In the genomic region with DNA sequence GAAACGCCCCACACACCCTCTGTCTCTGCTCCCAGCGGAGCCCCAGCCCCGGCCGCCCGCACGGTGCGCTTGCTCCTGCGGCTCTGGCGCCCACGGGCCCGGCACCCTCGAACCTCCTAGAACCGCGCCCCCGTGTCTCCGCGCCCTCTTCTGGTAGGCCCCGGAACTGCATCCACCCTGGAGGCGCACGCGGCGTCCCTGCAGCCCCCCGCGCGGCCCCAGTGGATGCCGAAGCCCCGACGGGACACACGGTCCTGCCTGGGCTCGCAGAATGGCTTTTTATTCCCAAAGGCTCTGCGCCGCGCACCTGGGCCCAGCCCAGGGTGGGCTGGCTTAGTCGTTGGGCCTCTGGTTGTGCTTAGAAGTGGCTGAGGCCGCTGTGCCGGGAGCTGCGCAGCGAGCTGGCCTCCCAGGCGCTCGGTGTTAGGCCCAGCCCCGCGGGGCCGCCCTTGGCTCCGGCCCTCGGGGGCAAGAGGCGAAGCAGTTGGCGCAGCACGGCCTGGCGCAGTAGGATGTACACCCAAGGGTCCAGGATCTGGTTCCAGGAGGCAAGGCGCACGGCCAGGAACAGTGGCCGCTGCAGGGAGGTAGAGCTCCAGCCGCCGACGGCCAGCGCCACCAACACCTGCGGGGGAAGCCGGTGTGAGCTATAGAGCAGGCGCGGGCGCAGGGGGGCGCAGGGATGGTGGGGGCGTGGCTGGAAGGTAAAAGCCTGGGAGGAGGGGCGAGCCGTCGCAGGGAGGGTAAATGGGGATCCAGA, we compare ENCODE assay signal across 1 cellular context.
TF ChIP-seq lines count a peak whose summit lies in the region.

No MANE protein-coding gene starts in this region.

TF ChIP-seq in WTC11, 78 proteins besides CTCF, POLR2A, EP300 and RAD21 (continued from another document):
- TF ChIP-seq, protein P1, sequence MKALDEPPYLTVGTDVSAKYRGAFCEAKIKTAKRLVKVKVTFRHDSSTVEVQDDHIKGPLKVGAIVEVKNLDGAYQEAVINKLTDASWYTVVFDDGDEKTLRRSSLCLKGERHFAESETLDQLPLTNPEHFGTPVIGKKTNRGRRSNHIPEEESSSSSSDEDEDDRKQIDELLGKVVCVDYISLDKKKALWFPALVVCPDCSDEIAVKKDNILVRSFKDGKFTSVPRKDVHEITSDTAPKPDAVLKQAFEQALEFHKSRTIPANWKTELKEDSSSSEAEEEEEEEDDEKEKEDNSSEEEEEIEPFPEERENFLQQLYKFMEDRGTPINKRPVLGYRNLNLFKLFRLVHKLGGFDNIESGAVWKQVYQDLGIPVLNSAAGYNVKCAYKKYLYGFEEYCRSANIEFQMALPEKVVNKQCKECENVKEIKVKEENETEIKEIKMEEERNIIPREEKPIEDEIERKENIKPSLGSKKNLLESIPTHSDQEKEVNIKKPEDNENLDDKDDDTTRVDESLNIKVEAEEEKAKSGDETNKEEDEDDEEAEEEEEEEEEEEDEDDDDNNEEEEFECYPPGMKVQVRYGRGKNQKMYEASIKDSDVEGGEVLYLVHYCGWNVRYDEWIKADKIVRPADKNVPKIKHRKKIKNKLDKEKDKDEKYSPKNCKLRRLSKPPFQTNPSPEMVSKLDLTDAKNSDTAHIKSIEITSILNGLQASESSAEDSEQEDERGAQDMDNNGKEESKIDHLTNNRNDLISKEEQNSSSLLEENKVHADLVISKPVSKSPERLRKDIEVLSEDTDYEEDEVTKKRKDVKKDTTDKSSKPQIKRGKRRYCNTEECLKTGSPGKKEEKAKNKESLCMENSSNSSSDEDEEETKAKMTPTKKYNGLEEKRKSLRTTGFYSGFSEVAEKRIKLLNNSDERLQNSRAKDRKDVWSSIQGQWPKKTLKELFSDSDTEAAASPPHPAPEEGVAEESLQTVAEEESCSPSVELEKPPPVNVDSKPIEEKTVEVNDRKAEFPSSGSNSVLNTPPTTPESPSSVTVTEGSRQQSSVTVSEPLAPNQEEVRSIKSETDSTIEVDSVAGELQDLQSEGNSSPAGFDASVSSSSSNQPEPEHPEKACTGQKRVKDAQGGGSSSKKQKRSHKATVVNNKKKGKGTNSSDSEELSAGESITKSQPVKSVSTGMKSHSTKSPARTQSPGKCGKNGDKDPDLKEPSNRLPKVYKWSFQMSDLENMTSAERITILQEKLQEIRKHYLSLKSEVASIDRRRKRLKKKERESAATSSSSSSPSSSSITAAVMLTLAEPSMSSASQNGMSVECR (CRISPR knock-in tag; IDR thresholded peaks at IDR 0.05; ENCODE audit: borderline replicate concordance), result peak; percentile 87
- no peak for TF ChIP-seq SOX15 (CRISPR knock-in tag; IDR thresholded peaks at IDR 0.05)
- no peak for TF ChIP-seq ZNF138 (CRISPR knock-in tag; conservative IDR thresholded peaks at IDR 0.05)
- 0 out of 2 replicates have a peak, but pooled peaks have one; percentile 29 for TF ChIP-seq NFATC4 (CRISPR knock-in tag; IDR thresholded peaks at IDR 0.05)
- TF ChIP-seq PRRX2 (CRISPR knock-in tag; IDR thresholded peaks at IDR 0.05), result peak; percentile 24
- 0 out of 2 replicates have a peak, but pooled peaks have one; percentile 24 for TF ChIP-seq NR2C2 (CRISPR knock-in tag; IDR thresholded peaks at IDR 0.05)
